In genomic region chr4:85967872-85968271, GRCh38 we compare ENCODE assay signal across 2 cellular contexts.
TF ChIP-seq lines count a peak whose summit lies in the region.

No MANE protein-coding gene starts in this region.

TF ChIP-seq in SK-N-SH, 30 proteins besides CTCF, POLR2A, EP300 and RAD21 (continued from another document):
- no peak for TF ChIP-seq REST (IDR thresholded peaks at IDR 0.05; ENCODE audit: low read depth, low read length)
- TF ChIP-seq FOSL2 (IDR thresholded peaks at IDR 0.05; ENCODE audit: borderline replicate concordance, low read depth): no peak
- no peak for TF ChIP-seq JUND (IDR thresholded peaks at IDR 0.05)
- TF ChIP-seq FOXM1 (IDR thresholded peaks at IDR 0.05; ENCODE audit: low read depth): no peak

TF ChIP-seq in SK-N-SH treated with all-trans-retinoic acid at 6 μM for 48 hours, 23 proteins besides CTCF, POLR2A, EP300 and RAD21 (continued from another document):
- TF ChIP-seq, protein P1, sequence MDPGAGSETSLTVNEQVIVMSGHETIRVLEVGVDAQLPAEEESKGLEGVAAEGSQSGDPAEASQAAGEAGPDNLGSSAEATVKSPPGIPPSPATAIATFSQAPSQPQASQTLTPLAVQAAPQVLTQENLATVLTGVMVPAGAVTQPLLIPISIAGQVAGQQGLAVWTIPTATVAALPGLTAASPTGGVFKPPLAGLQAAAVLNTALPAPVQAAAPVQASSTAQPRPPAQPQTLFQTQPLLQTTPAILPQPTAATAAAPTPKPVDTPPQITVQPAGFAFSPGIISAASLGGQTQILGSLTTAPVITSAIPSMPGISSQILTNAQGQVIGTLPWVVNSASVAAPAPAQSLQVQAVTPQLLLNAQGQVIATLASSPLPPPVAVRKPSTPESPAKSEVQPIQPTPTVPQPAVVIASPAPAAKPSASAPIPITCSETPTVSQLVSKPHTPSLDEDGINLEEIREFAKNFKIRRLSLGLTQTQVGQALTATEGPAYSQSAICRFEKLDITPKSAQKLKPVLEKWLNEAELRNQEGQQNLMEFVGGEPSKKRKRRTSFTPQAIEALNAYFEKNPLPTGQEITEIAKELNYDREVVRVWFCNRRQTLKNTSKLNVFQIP (CRISPR knock-in tag; IDR thresholded peaks at IDR 0.05; ENCODE audit: borderline replicate concordance, low read depth): no peak
- no peak for TF ChIP-seq ESRRG (CRISPR knock-in tag; IDR thresholded peaks at IDR 0.05)
- no peak for TF ChIP-seq PATZ1 (CRISPR knock-in tag; IDR thresholded peaks at IDR 0.05; ENCODE audit: borderline replicate concordance)
- TF ChIP-seq BACH2 (CRISPR knock-in tag; IDR thresholded peaks at IDR 0.05; ENCODE audit: borderline replicate concordance): no peak
- no peak for TF ChIP-seq ZC3H10 (CRISPR knock-in tag; IDR thresholded peaks at IDR 0.05)
- TF ChIP-seq CSDC2 (CRISPR knock-in tag; IDR thresholded peaks at IDR 0.05): no peak
- no peak for TF ChIP-seq ISL1 (CRISPR knock-in tag; IDR thresholded peaks at IDR 0.05)
